In genomic region chr22:41664951-41665350, GRCh38 we compare ENCODE assay signal across 19 cellular contexts. TPM values are rescaled to one million over a fixed set of nuclear protein-coding genes. Genes with fewer than 3 reads are reported as not detected.
DNase-seq lines count a peak whose midpoint lies in the region; ATAC-seq, FAIRE-seq and TF ChIP-seq lines count a peak whose summit lies in the region.
"Had no signal": no experiment of that assay in that cellular context is flagged by ENCODE, and none has a peak within 500 bp of the region (broad histone marks: within the 10 kb centered on the region; RNA-seq: fewer than 3 reads in every experiment).

No MANE protein-coding gene starts in this region.

- FAIRE-seq in HepG2 (lab: Jason Lieb, UNC) = no peak
- FAIRE-seq: TTC549 had no signal

- peak; percentile 6 for DNase-seq in NCI-H82 (lab: John Stamatoyannopoulos, UW)
- DNase-seq in NCI-H82 treated with DMSO at 0.1 percent for 48 hours (lab: John Stamatoyannopoulos, UW; ENCODE audit: unreplicated experiment) = no peak
- DNase-seq in stimulated activated naive CD8-positive, alpha-beta T cell treated with anti-CD3 and anti-CD28 coated beads, Interleukin-15, amount 100 ng/mL, for 72 hours = no peak
- no peak for DNase-seq in stimulated activated naive CD8-positive, alpha-beta T cell treated with anti-CD3 and anti-CD28 coated beads, Interleukin-15, Interleukin-2, amounts not matched to agents 100 U/mL and 50 U/mL, for 24 hours
- no peak for DNase-seq in HepG2 (ENCODE audit: low spot score)
- DNase-seq in putamen (ENCODE audit: low spot score) = no peak
- DNase-seq: activated CD8-positive, alpha-beta memory T cell treated with anti-CD3 and anti-CD28 coated beads for 24 hours; activated naive CD4-positive, alpha-beta T cell; DMS79 treated with DMSO at 0.1 percent for 48 hours; erythroblast; GOT3; KBM-7; left lung; NCI-H510A treated with DMSO at 0.1 percent for 48 hours had no signal

- H3K27ac Mint-ChIP-seq in stimulated activated naive CD8-positive, alpha-beta T cell treated with anti-CD3 and anti-CD28 coated beads, Interleukin-15, amount 100 ng/mL, for 72 hours = peak overlapping the region; percentile 46 to 90

- WGBS in HepG2 (ENCODE audit: low lambda C conversion rate) = 100% methylated on average over 2 of the region's 3 CpGs

- TF ChIP-seq EP300 in HepG2 (IDR thresholded peaks at IDR 0.05; ENCODE audit: low read depth in 2 of 2, low read length in 2 of 2) (no peak), HepG2 (CRISPR knock-in tag; IDR thresholded peaks at IDR 0.05; ENCODE audit: borderline replicate concordance) (no peak)

- intact Hi-C loops in HepG2 (cut with micrococcal nuclease; ENCODE audit: unreplicated experiment) = no loop called here

- no peaks in the 10 kb centered on the region for H3K79me2 ChIP-seq in HepG2 (ENCODE audit: insufficient read depth, low read length)

- no peak overlapping the region for H3K4me3 ChIP-seq in HepG2 (replicated peaks in 1 of 3; ENCODE audit: insufficient read depth in 1 of 3, low read depth in 2 of 3, low read length in 3 of 3)
- H3K4me3 ChIP-seq: left lung had no signal

- POLR2A ChIA-PET in HepG2 (lab: Yijun Ruan, JAX) = interaction anchor here (2.3 kb wide), 1 partner anchor 11 kb away, joined by 6 read pairs; no protein-coding TSS in a partner anchor

- no peak overlapping the region for H3K9ac ChIP-seq in HepG2 (ENCODE audit: insufficient read depth, low read depth, low read length)

- H2AFZ ChIP-seq in HepG2 (ENCODE audit: low read length) = no peak overlapping the region

- H3K27me3 ChIP-seq in HepG2 (ENCODE audit: control insufficient read depth in 1 of 2, insufficient read depth in 2 of 2, low read length in 2 of 2) = no peaks in the 10 kb centered on the region
- H3K27me3 ChIP-seq: left lung had no signal

- CTCF ChIA-PET in HepG2 (lab: Yijun Ruan, JAX; ENCODE audit: low intra/inter-chr PET ratio, low total read pairs) = no interaction called here

- TF ChIP-seq RAD21 in HepG2 (CRISPR knock-in tag; IDR thresholded peaks at IDR 0.05) = no peak

- no peak for ATAC-seq in stimulated activated naive CD8-positive, alpha-beta T cell treated with anti-CD3 and anti-CD28 coated beads, Interleukin-15, amount 100 ng/mL, for 72 hours
- no peak for ATAC-seq in stimulated activated naive CD8-positive, alpha-beta T cell treated with anti-CD3 and anti-CD28 coated beads, Interleukin-15, Interleukin-2, amounts not matched to agents 100 U/mL and 50 U/mL, for 24 hours
- ATAC-seq in HepG2 (no peak), GM18868 (IDR thresholded peaks at IDR 0.05; ENCODE audit: unreplicated experiment) (no peak), esophagus mucosa (no peak)
- ATAC-seq: left lung had no signal

- no peaks in the 10 kb centered on the region for H4K20me1 ChIP-seq in HepG2 (ENCODE audit: insufficient read depth, low read length)

- no peaks in the 10 kb centered on the region for H3K9me3 Mint-ChIP-seq in stimulated activated naive CD8-positive, alpha-beta T cell treated with anti-CD3 and anti-CD28 coated beads, Interleukin-15, amount 100 ng/mL, for 72 hours

- peaks cover 20% of the 10 kb centered on the region for H3K4me1 Mint-ChIP-seq in stimulated activated naive CD8-positive, alpha-beta T cell treated with anti-CD3 and anti-CD28 coated beads, Interleukin-15, amount 100 ng/mL, for 72 hours

- in situ Hi-C loops in HepG2 (cut with HindIII; ENCODE audit: extremely low pct_ligation_motif_present, low pct_unique_long_range_greater_than_20kb) = no loop called here

- H3K4me3 Mint-ChIP-seq in stimulated activated naive CD8-positive, alpha-beta T cell treated with anti-CD3 and anti-CD28 coated beads, Interleukin-15, amount 100 ng/mL, for 72 hours = no peak overlapping the region
- H3K4me3 Mint-ChIP-seq: CD14-positive monocyte had no signal

- H3K27ac ChIP-seq in HepG2 (ENCODE audit: extremely low read length, insufficient read depth, low read length) = no peak overlapping the region
- H3K27ac ChIP-seq: left lung had no signal

- H3K9me3 ChIP-seq in HepG2 (ENCODE audit: low read length) = no peaks in the 10 kb centered on the region
- H3K9me3 ChIP-seq: left lung had no signal

- peaks cover 16 to 41% of the 10 kb centered on the region in 2 experiments for H3K36me3 ChIP-seq in HepG2 (replicated peaks in 1 of 2; ENCODE audit: control insufficient read depth in 1 of 2, insufficient read depth in 2 of 2, low read length in 2 of 2)

- TF ChIP-seq CTCF in HepG2 (CRISPR knock-in tag; IDR thresholded peaks at IDR 0.05) = no peak

- H3K27me3 Mint-ChIP-seq in stimulated activated naive CD8-positive, alpha-beta T cell treated with anti-CD3 and anti-CD28 coated beads, Interleukin-15, amount 100 ng/mL, for 72 hours = no peaks in the 10 kb centered on the region

- H3K4me1 ChIP-seq in HepG2 (ENCODE audit: insufficient read depth, low read length) = peaks cover 15% of the 10 kb centered on the region

- TF ChIP-seq POLR2A in HepG2 (IDR thresholded peaks at IDR 0.05; ENCODE audit: insufficient read depth in 1 of 2, low read depth in 2 of 2, low read length in 2 of 2) = no peak

- no peak overlapping the region for H3K4me2 ChIP-seq in HepG2 (ENCODE audit: low read depth, low read length)

- no TSS peak for BruUV-seq in HepG2 (replicated peaks; lab: Mats Ljungman, UMichigan)

RNA-seq across cellular contexts. Expression of gene SNU13, which starts 23.7 kb away (rescaled TPM):
- 203 and 276 TPM in 2 replicates for total RNA-seq in HepG2 (2016; rRNA removed; fragmentation: Illumina TruSeq; extraction: Trizol)
- 81.0 and 91.5 TPM in 2 replicates for total RNA-seq in HepG2 (2016; cell fraction: cytosol; rRNA removed; fragmentation: Illumina TruSeq; extraction: Trizol; ENCODE audit: low read depth)
- 199 and 275 TPM in 2 replicates for total RNA-seq in HepG2 (2016; cell fraction: insoluble cytoplasmic fraction; rRNA removed; fragmentation: Illumina TruSeq; extraction: Trizol)
- 122 and 129 TPM in 2 replicates for total RNA-seq in HepG2 (2016; cell fraction: membrane; rRNA removed; fragmentation: Illumina TruSeq; extraction: Trizol)
- 62.6 and 67.0 TPM in 2 replicates for total RNA-seq in HepG2 (2016; cell fraction: nucleus; rRNA removed; fragmentation: Illumina TruSeq; extraction: Trizol)
- polyA plus RNA-seq in HepG2 (2011; rRNA removed) = 287 and 294 TPM in 2 replicates
- polyA plus RNA-seq in HepG2 (2011; cell fraction: cytosol; rRNA removed) = 300 and 301 TPM in 2 replicates
- polyA plus RNA-seq in HepG2 (2011; cell fraction: nucleus; rRNA removed) = 84.3 and 96.7 TPM in 2 replicates
- 185 and 224 TPM in 2 replicates for polyA plus RNA-seq in HepG2 (2012)
- polyA plus RNA-seq in HepG2 (2016; cell fraction: cytosol; fragmentation: Illumina TruSeq; extraction: Trizol; ENCODE audit: low read depth) = 108 and 124 TPM in 2 replicates
- 406 and 429 TPM in 2 replicates for polyA plus RNA-seq in HepG2 (2016; cell fraction: insoluble cytoplasmic fraction; fragmentation: Illumina TruSeq; extraction: Trizol; ENCODE audit: low read depth)
- 153 and 154 TPM in 2 replicates for polyA plus RNA-seq in HepG2 (2016; cell fraction: membrane; fragmentation: Illumina TruSeq; extraction: Trizol; ENCODE audit: low read depth)
- 168 and 172 TPM in 2 replicates for polyA plus RNA-seq in HepG2 (2016; cell fraction: nucleus; fragmentation: Illumina TruSeq; extraction: Trizol; ENCODE audit: insufficient read depth, low read depth)
- polyA minus RNA-seq in HepG2 (2011; rRNA and poly(A)+ RNA removed; ENCODE audit: low replicate concordance) = 181 and 279 TPM in 2 replicates
- polyA minus RNA-seq in HepG2 (2011; cell fraction: cytosol; rRNA and poly(A)+ RNA removed) = 72.6 and 78.5 TPM in 2 replicates
- polyA minus RNA-seq in HepG2 (2011; cell fraction: nucleus; rRNA and poly(A)+ RNA removed) = 35.0 and 35.4 TPM in 2 replicates
- 105 TPM for total RNA-seq in esophagus mucosa

RNA-seq across cellular contexts. Expression of gene MEI1, which starts 34.4 kb away (rescaled TPM):
- total RNA-seq in HepG2 (2016; rRNA removed; fragmentation: Illumina TruSeq; extraction: Trizol) (0.53 and 0.75 TPM in 2 replicates), esophagus mucosa (1.3 TPM)
- total RNA-seq in HepG2 (2016; cell fraction: cytosol; rRNA removed; fragmentation: Illumina TruSeq; extraction: Trizol; ENCODE audit: low read depth) = 0.44 and 0.61 TPM in 2 replicates
- 0.89 and 1.8 TPM in 2 replicates for total RNA-seq in HepG2 (2016; cell fraction: insoluble cytoplasmic fraction; rRNA removed; fragmentation: Illumina TruSeq; extraction: Trizol)
- 0.37 and 1.00 TPM in 2 replicates for total RNA-seq in HepG2 (2016; cell fraction: membrane; rRNA removed; fragmentation: Illumina TruSeq; extraction: Trizol)
- 1.1 and 1.6 TPM in 2 replicates for total RNA-seq in HepG2 (2016; cell fraction: nucleus; rRNA removed; fragmentation: Illumina TruSeq; extraction: Trizol)
- polyA plus RNA-seq in HepG2 (2011; rRNA removed) = 1.9 and 2.7 TPM in 2 replicates
- polyA plus RNA-seq in HepG2 (2011; cell fraction: cytosol; rRNA removed) = 2.4 and 3.3 TPM in 2 replicates
- polyA plus RNA-seq in HepG2 (2011; cell fraction: nucleus; rRNA removed) = 2.4 and 4.4 TPM in 2 replicates
- 0.65 and 2.0 TPM in 2 replicates for polyA plus RNA-seq in HepG2 (2012)
- 0.29 and 0.57 TPM in 2 replicates for polyA plus RNA-seq in HepG2 (2016; cell fraction: cytosol; fragmentation: Illumina TruSeq; extraction: Trizol; ENCODE audit: low read depth)
- 0.39 and 0.81 TPM in 2 replicates for polyA plus RNA-seq in HepG2 (2016; cell fraction: insoluble cytoplasmic fraction; fragmentation: Illumina TruSeq; extraction: Trizol; ENCODE audit: low read depth)
- polyA plus RNA-seq in HepG2 (2016; cell fraction: membrane; fragmentation: Illumina TruSeq; extraction: Trizol; ENCODE audit: low read depth) = 0.72 and 0.74 TPM in 2 replicates
- polyA plus RNA-seq in HepG2 (2016; cell fraction: nucleus; fragmentation: Illumina TruSeq; extraction: Trizol; ENCODE audit: insufficient read depth, low read depth) = 1.9 TPM in 1 of 2 replicates, not detected in the other
- 0.21 and 1.5 TPM in 2 replicates for polyA minus RNA-seq in HepG2 (2011; rRNA and poly(A)+ RNA removed; ENCODE audit: low replicate concordance)
- not detected in 2 replicates for polyA minus RNA-seq in HepG2 (2011; cell fraction: cytosol; rRNA and poly(A)+ RNA removed)
- polyA minus RNA-seq in HepG2 (2011; cell fraction: nucleus; rRNA and poly(A)+ RNA removed) = 1.3 and 2.4 TPM in 2 replicates
- total RNA-seq: osteocyte had no signal

RNA-seq across cellular contexts. Expression of gene XRCC6, which starts 43.9 kb away (rescaled TPM):
- total RNA-seq in HepG2 (2016; rRNA removed; fragmentation: Illumina TruSeq; extraction: Trizol) (625 and 944 TPM in 2 replicates), esophagus mucosa (181 TPM)
- 53.4 and 61.8 TPM in 2 replicates for total RNA-seq in HepG2 (2016; cell fraction: cytosol; rRNA removed; fragmentation: Illumina TruSeq; extraction: Trizol; ENCODE audit: low read depth)
- total RNA-seq in HepG2 (2016; cell fraction: insoluble cytoplasmic fraction; rRNA removed; fragmentation: Illumina TruSeq; extraction: Trizol) = 635 and 912 TPM in 2 replicates
- total RNA-seq in HepG2 (2016; cell fraction: membrane; rRNA removed; fragmentation: Illumina TruSeq; extraction: Trizol) = 124 and 145 TPM in 2 replicates
- 234 and 241 TPM in 2 replicates for total RNA-seq in HepG2 (2016; cell fraction: nucleus; rRNA removed; fragmentation: Illumina TruSeq; extraction: Trizol)
- 109 and 124 TPM in 2 replicates for polyA plus RNA-seq in HepG2 (2011; rRNA removed)
- polyA plus RNA-seq in HepG2 (2011; cell fraction: cytosol; rRNA removed) = 106 and 126 TPM in 2 replicates
- polyA plus RNA-seq in HepG2 (2011; cell fraction: nucleus; rRNA removed) = 30.7 and 40.3 TPM in 2 replicates
- 246 and 411 TPM in 2 replicates for polyA plus RNA-seq in HepG2 (2012)
- polyA plus RNA-seq in HepG2 (2016; cell fraction: cytosol; fragmentation: Illumina TruSeq; extraction: Trizol; ENCODE audit: low read depth) = 34.4 and 42.4 TPM in 2 replicates
- polyA plus RNA-seq in HepG2 (2016; cell fraction: insoluble cytoplasmic fraction; fragmentation: Illumina TruSeq; extraction: Trizol; ENCODE audit: low read depth) = 671 and 701 TPM in 2 replicates
- polyA plus RNA-seq in HepG2 (2016; cell fraction: membrane; fragmentation: Illumina TruSeq; extraction: Trizol; ENCODE audit: low read depth) = 64.7 and 77.0 TPM in 2 replicates
- 237 and 254 TPM in 2 replicates for polyA plus RNA-seq in HepG2 (2016; cell fraction: nucleus; fragmentation: Illumina TruSeq; extraction: Trizol; ENCODE audit: insufficient read depth, low read depth)
- 102 and 167 TPM in 2 replicates for polyA minus RNA-seq in HepG2 (2011; rRNA and poly(A)+ RNA removed; ENCODE audit: low replicate concordance)
- 71.6 and 76.1 TPM in 2 replicates for polyA minus RNA-seq in HepG2 (2011; cell fraction: cytosol; rRNA and poly(A)+ RNA removed)
- 38.2 and 41.5 TPM in 2 replicates for polyA minus RNA-seq in HepG2 (2011; cell fraction: nucleus; rRNA and poly(A)+ RNA removed)

RNA-seq across cellular contexts. Expression of gene DESI1, which starts 44.1 kb away (rescaled TPM):
- 19.3 and 21.6 TPM in 2 replicates for total RNA-seq in HepG2 (2016; rRNA removed; fragmentation: Illumina TruSeq; extraction: Trizol)
- total RNA-seq in HepG2 (2016; cell fraction: cytosol; rRNA removed; fragmentation: Illumina TruSeq; extraction: Trizol; ENCODE audit: low read depth) = 10.7 and 14.0 TPM in 2 replicates
- total RNA-seq in HepG2 (2016; cell fraction: insoluble cytoplasmic fraction; rRNA removed; fragmentation: Illumina TruSeq; extraction: Trizol) = 18.7 and 21.0 TPM in 2 replicates
- total RNA-seq in HepG2 (2016; cell fraction: membrane; rRNA removed; fragmentation: Illumina TruSeq; extraction: Trizol) = 20.4 and 22.8 TPM in 2 replicates
- total RNA-seq in HepG2 (2016; cell fraction: nucleus; rRNA removed; fragmentation: Illumina TruSeq; extraction: Trizol) = 19.0 and 20.5 TPM in 2 replicates
- 29.2 and 34.2 TPM in 2 replicates for polyA plus RNA-seq in HepG2 (2011; rRNA removed)
- polyA plus RNA-seq in HepG2 (2011; cell fraction: cytosol; rRNA removed) = 20.1 and 22.1 TPM in 2 replicates
- 41.4 and 55.5 TPM in 2 replicates for polyA plus RNA-seq in HepG2 (2011; cell fraction: nucleus; rRNA removed)
- polyA plus RNA-seq in HepG2 (2012) = 17.3 and 22.8 TPM in 2 replicates
- 20.0 and 28.7 TPM in 2 replicates for polyA plus RNA-seq in HepG2 (2016; cell fraction: cytosol; fragmentation: Illumina TruSeq; extraction: Trizol; ENCODE audit: low read depth)
- 23.9 and 26.6 TPM in 2 replicates for polyA plus RNA-seq in HepG2 (2016; cell fraction: insoluble cytoplasmic fraction; fragmentation: Illumina TruSeq; extraction: Trizol; ENCODE audit: low read depth)
- 30.2 and 33.5 TPM in 2 replicates for polyA plus RNA-seq in HepG2 (2016; cell fraction: membrane; fragmentation: Illumina TruSeq; extraction: Trizol; ENCODE audit: low read depth)
- 57.4 and 61.7 TPM in 2 replicates for polyA plus RNA-seq in HepG2 (2016; cell fraction: nucleus; fragmentation: Illumina TruSeq; extraction: Trizol; ENCODE audit: insufficient read depth, low read depth)
- 47.2 and 80.3 TPM in 2 replicates for polyA minus RNA-seq in HepG2 (2011; rRNA and poly(A)+ RNA removed; ENCODE audit: low replicate concordance)
- polyA minus RNA-seq in HepG2 (2011; cell fraction: cytosol; rRNA and poly(A)+ RNA removed) = 15.8 TPM in 2 replicates
- 24.3 and 36.3 TPM in 2 replicates for polyA minus RNA-seq in HepG2 (2011; cell fraction: nucleus; rRNA and poly(A)+ RNA removed)
- 36.7 TPM for total RNA-seq in esophagus mucosa
